9 cellular contexts compared by ENCODE assay signal in the genomic region with DNA sequence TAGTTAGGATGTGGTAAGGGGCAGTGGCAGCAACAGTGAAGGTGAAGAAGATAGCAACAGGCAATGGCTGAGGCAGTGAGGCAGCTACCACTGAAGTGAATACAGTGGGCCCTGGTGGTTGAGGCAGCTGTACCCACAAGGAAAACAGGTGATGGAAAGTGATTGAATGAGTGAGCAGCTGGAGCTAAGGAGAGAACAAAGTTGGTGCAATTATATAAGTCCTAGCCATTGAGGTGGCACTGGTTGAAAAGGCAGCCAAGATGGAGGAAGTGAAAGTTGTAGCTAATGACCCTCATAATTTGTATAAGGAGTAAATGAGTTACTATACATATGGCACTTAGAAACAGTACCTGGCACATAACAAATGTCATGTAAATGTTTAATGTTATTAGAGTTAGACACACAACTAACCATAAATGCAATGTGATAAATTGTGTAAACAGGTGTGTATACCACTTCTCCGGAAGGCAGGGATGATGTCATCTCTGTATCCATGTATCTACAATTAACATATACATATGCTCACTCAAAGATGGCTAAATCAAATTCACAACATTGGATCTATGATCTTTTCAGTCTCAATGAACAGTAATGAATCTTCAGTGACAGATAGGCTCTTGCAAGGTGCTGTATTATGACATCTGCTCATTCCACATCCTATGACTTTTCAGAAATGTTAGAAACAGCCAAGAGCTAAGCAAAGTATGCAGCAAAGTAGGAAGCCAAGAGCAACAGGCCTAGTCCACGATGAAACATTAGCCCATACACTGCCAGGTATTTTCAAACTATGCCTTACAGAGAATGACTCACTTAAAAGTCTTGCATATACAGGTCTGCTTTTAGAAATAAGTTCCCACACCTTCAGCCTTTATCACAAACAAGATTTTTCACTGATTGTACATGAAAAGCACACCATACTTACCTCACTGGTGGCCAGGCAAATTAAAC. TPM values are rescaled to one million over a fixed set of nuclear protein-coding genes. Genes with fewer than 3 reads are reported as not detected.
DNase-seq lines count a peak whose midpoint lies in the region; ATAC-seq, FAIRE-seq and TF ChIP-seq lines count a peak whose summit lies in the region.
"Had no signal": no experiment of that assay in that cellular context is flagged by ENCODE, and none has a peak within 500 bp of the region (broad histone marks: within the 10 kb centered on the region; RNA-seq: fewer than 3 reads in every experiment).

No MANE protein-coding gene starts in this region.

- H3K4me3 ChIP-seq in astrocyte (ENCODE audit: insufficient read depth, low read depth, low read length): no peak overlapping the region

- no peaks in the 10 kb centered on the region for H3K27me3 ChIP-seq in astrocyte (ENCODE audit: insufficient read depth, low read length)

- peaks cover 32% of the 10 kb centered on the region for H4K20me1 ChIP-seq in astrocyte (ENCODE audit: insufficient read depth, low read length)

- DNase-seq in DMS53 (lab: John Stamatoyannopoulos, UW): peak; percentile 73
- peak; percentile 99 for DNase-seq in astrocyte (ENCODE audit: low read depth)
- DNase-seq in renal cortical epithelial cell (ENCODE audit: low read depth): peak; percentile 95
- DNase-seq in osteocyte (ENCODE audit: extremely low spot score, unreplicated experiment): no peak
- no peak for DNase-seq in NCI-H2227 (lab: John Stamatoyannopoulos, UW; ENCODE audit: unreplicated experiment)
- no peak for DNase-seq in H54 (ENCODE audit: insufficient read length, low spot score)

- H3K9ac ChIP-seq in astrocyte (ENCODE audit: low read length): peak overlapping the region; percentile 15

- peaks cover 3% of the 10 kb centered on the region for H3K36me3 ChIP-seq in astrocyte (ENCODE audit: insufficient read depth, low read length)

- TF ChIP-seq CTCF in astrocyte (IDR thresholded peaks at IDR 0.05; ENCODE audit: insufficient read depth, low read depth, low read length) (no peak), osteocyte (IDR thresholded peaks at IDR 0.05) (no peak)

- peaks cover 65% of the 10 kb centered on the region for H3K79me2 ChIP-seq in astrocyte (ENCODE audit: insufficient read depth, low read length)

- H3K4me1 ChIP-seq in astrocyte (ENCODE audit: insufficient read depth, low read length): peaks cover 28% of the 10 kb centered on the region

- FAIRE-seq in astrocyte (lab: Jason Lieb, UNC) (no peak), H54 (lab: Jason Lieb, UNC) (no peak)
- FAIRE-seq: endothelial cell of umbilical vein had no signal

- peak overlapping the region; percentile 10 for H3K4me2 ChIP-seq in astrocyte (ENCODE audit: low read length)

- H3K4me3 Mint-ChIP-seq in astrocyte (ENCODE audit: unreplicated experiment): peak overlapping the region; percentile 28
- H3K4me3 Mint-ChIP-seq in osteocyte (ENCODE audit: unreplicated experiment): no peak overlapping the region

- no peaks in the 10 kb centered on the region for H3K9me3 ChIP-seq in astrocyte (ENCODE audit: insufficient read depth, low read depth, low read length)

- peaks cover 45% of the 10 kb centered on the region for H3K4me1 Mint-ChIP-seq in astrocyte (ENCODE audit: low read depth, unreplicated experiment)
- H3K4me1 Mint-ChIP-seq in osteocyte (ENCODE audit: unreplicated experiment): peaks cover 12% of the 10 kb centered on the region

- ATAC-seq in GM21381 (IDR thresholded peaks at IDR 0.05; ENCODE audit: unreplicated experiment): peak; percentile 87
- ATAC-seq in HG03558 (IDR thresholded peaks at IDR 0.05; ENCODE audit: extremely low read depth, unreplicated experiment): peak; percentile 66

- H3K9me3 Mint-ChIP-seq in astrocyte (ENCODE audit: unreplicated experiment): no peaks in the 10 kb centered on the region
- H3K9me3 Mint-ChIP-seq in osteocyte (ENCODE audit: unreplicated experiment): no peaks in the 10 kb centered on the region

- TF ChIP-seq POLR2A in H54 (IDR thresholded peaks at IDR 0.05; ENCODE audit: low read depth, low read length): no peak

- no peaks in the 10 kb centered on the region for H3K27me3 Mint-ChIP-seq in astrocyte (ENCODE audit: low read depth, unreplicated experiment)
- no peaks in the 10 kb centered on the region for H3K27me3 Mint-ChIP-seq in osteocyte (ENCODE audit: unreplicated experiment)

- H3K27ac Mint-ChIP-seq in astrocyte (ENCODE audit: unreplicated experiment) (peak overlapping the region; percentile 99), osteocyte (ENCODE audit: unreplicated experiment) (no peak overlapping the region)

- no peak overlapping the region for H2AFZ ChIP-seq in astrocyte (ENCODE audit: low read depth, low read length)

- H3K36me3 Mint-ChIP-seq in astrocyte (ENCODE audit: low read depth, unreplicated experiment) (peaks cover 14% of the 10 kb centered on the region), osteocyte (ENCODE audit: unreplicated experiment) (peaks cover 37% of the 10 kb centered on the region)

- H3K27ac ChIP-seq in astrocyte (ENCODE audit: low read depth, low read length): peak overlapping the region; percentile 69

RNA-seq across cellular contexts. Expression of a gene that starts 10.7 kb away (rescaled TPM):
- total RNA-seq in astrocyte: 100 and 104 TPM in 2 replicates
- total RNA-seq in renal cortical epithelial cell: 121 and 123 TPM in 2 replicates
- 74.5 and 86.5 TPM in 2 replicates for total RNA-seq in osteocyte

Comparison
In these comparisons a context has a peak if more than half of its experiments do, and no peak if none do; other contexts are left out.
1. DNase-seq: peak in DMS53 (single experiment), astrocyte (single experiment) and renal cortical epithelial cell (single experiment); none in osteocyte (single experiment), NCI-H2227 (single experiment) and H54 (single experiment).